ENCODE assay signal across 7 cellular contexts in the genomic region with DNA sequence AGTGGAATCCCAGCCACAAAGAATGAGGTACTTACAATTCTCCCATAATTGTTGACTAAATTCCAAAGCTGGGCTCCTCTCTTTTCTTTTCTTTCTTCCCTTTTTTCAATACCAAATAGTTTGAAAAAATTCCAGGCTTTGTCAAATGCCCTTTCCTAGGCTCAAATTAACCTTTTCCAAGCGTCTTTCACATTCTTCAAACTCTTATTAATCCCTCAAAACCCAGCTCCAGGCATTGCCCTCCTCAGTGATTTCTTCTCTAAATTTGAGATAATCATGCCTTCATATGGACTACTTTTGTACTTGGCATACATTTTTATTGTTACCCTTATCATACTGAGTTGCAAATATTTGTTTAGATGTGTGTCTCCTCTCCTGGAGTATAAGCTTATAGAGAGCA.
"Had no signal": no experiment of that assay in that cellular context is flagged by ENCODE, and none has a peak within 500 bp of the region (broad histone marks: within the 10 kb centered on the region; RNA-seq: fewer than 3 reads in every experiment).

No MANE protein-coding gene starts in this region.

- H3K9ac ChIP-seq: GM23248 had no signal

- H3K4me3 ChIP-seq: GM23248 had no signal

- FAIRE-seq: H54, HTR-8/SVneo had no signal

- H3K27ac ChIP-seq: GM23248 had no signal

- H3K9me3 Mint-ChIP-seq: H9 had no signal

- H2AFZ ChIP-seq: GM23248 had no signal

- DNase-seq: GM23248, GOT3, H9, HCEC 1CT, IMR-90 had no signal

- H3K4me3 Mint-ChIP-seq: H9 had no signal
